Comparison of ENCODE assay signal across 8 cellular contexts in genomic region chr13:46160474-46161066, GRCh38. TPM values are rescaled to one million over a fixed set of nuclear protein-coding genes. Genes with fewer than 3 reads are reported as not detected.
DNase-seq lines count a peak whose midpoint lies in the region; ATAC-seq and TF ChIP-seq lines count a peak whose summit lies in the region.
"Had no signal": no experiment of that assay in that cellular context is flagged by ENCODE, and none has a peak within 500 bp of the region (broad histone marks: within the 10 kb centered on the region; RNA-seq: fewer than 3 reads in every experiment).

No MANE protein-coding gene starts in this region.

- WGBS in ovary, 3 donors = 17 to 28% (median 19%) methylated on average over 4 of the region's 4 CpGs

- H3K79me2 ChIP-seq in DND-41 (ENCODE audit: insufficient read depth, low read length) = peaks cover 82% of the 10 kb centered on the region

- peak overlapping the region; percentile 18; the same call in 1 of the 2 replicates for H3K9ac ChIP-seq in DND-41 (ENCODE audit: low read depth, low read length)

- peak; percentile 57 for DNase-seq in DND-41
- peak; percentile 51 for DNase-seq in H4 (ENCODE audit: low spot score)
- peak; percentile 52 for DNase-seq in NCI-H2107 treated with DMSO at 0.1 percent for 48 hours (lab: John Stamatoyannopoulos, UW; ENCODE audit: unreplicated experiment)
- no peak for DNase-seq in WTC11 (ENCODE audit: low spot score)
- peak in 1 of 2 donors; percentile 40 for DNase-seq in foreskin keratinocyte
- no peak for DNase-seq in ovary
- no peak for DNase-seq in NCI-H1436 treated with DMSO at 0.1 percent for 48 hours (lab: John Stamatoyannopoulos, UW)

- H2AFZ ChIP-seq in DND-41 (ENCODE audit: low read depth, low read length) = no peak overlapping the region

- peaks cover 42% of the 10 kb centered on the region for H4K20me1 ChIP-seq in DND-41 (ENCODE audit: insufficient read depth, low read length)

- H3K4me1 Mint-ChIP-seq in WTC11 = no peaks in the 10 kb centered on the region

- H3K36me3 Mint-ChIP-seq in WTC11 = peaks cover 10% of the 10 kb centered on the region

- H3K4me1 ChIP-seq in DND-41 (ENCODE audit: insufficient read depth, low read length) = peaks cover 25% of the 10 kb centered on the region
- H3K4me1 ChIP-seq in foreskin keratinocyte = no peaks in the 10 kb centered on the region
- no peaks in the 10 kb centered on the region for H3K4me1 ChIP-seq in ovary (ENCODE audit: insufficient read depth)

- no peak overlapping the region for H3K4me3 Mint-ChIP-seq in WTC11

- no peak overlapping the region for H3K27ac Mint-ChIP-seq in WTC11

- H3K27me3 Mint-ChIP-seq in WTC11 (ENCODE audit: low read depth) = no peaks in the 10 kb centered on the region

- peak; percentile 84 for TF ChIP-seq CTCF in DND-41 (IDR thresholded peaks at IDR 0.05; ENCODE audit: borderline replicate concordance, extremely low read depth, low read length, poor library complexity, severe bottlenecking)
- TF ChIP-seq CTCF in WTC11 (IDR thresholded peaks at IDR 0.05) = peak; percentile 51; the same call in 1 of the 2 replicates
- peak; percentile 83 for TF ChIP-seq CTCF in foreskin keratinocyte (conservative IDR thresholded peaks at IDR 0.05)
- peak; percentile 21 to 32 (median 28) for TF ChIP-seq CTCF in ovary (IDR thresholded peaks at IDR 0.05)

- H3K4me2 ChIP-seq in DND-41 (ENCODE audit: insufficient read depth, low read length) = peak overlapping the region; percentile 51; the same call in 1 of the 2 replicates

- H3K27ac ChIP-seq in DND-41 (ENCODE audit: low read length) (peak overlapping the region; percentile 79), foreskin keratinocyte (no peak overlapping the region), ovary (no peak overlapping the region)

- TF ChIP-seq EP300 in ovary (IDR thresholded peaks at IDR 0.05) = no peak

- H3K9me3 ChIP-seq in DND-41 (ENCODE audit: insufficient read depth, low read length, severe bottlenecking) (peaks cover 3% of the 10 kb centered on the region), ovary (no peaks in the 10 kb centered on the region)

- CTCF ChIA-PET in WTC11 (lab: Charles Lee) = interaction anchor here (0.6 to 2.2 kb wide), 33 partner anchors 11 to 790 kb away, joined by 3 to 19 read pairs (median 4); no protein-coding TSS in a partner anchor

- POLR2A ChIA-PET in WTC11 (lab: Charles Lee) = no interaction called here

- peaks cover 61% of the 10 kb centered on the region for H3K36me3 ChIP-seq in DND-41 (ENCODE audit: insufficient read depth, low read length)
- no peaks in the 10 kb centered on the region for H3K36me3 ChIP-seq in ovary

- no peaks in the 10 kb centered on the region for H3K27me3 ChIP-seq in DND-41 (ENCODE audit: insufficient read depth, low read length, poor library complexity)
- H3K27me3 ChIP-seq in foreskin keratinocyte = peaks cover 3% of the 10 kb centered on the region
- H3K27me3 ChIP-seq in ovary = no peaks in the 10 kb centered on the region

- no peak for TF ChIP-seq POLR2A in ovary (IDR thresholded peaks at IDR 0.05)

- peaks cover 7% of the 10 kb centered on the region for H3K9me3 Mint-ChIP-seq in WTC11

- ATAC-seq in DND-41 (ENCODE audit: insufficient read depth, low read depth) (peak; percentile 81), WTC11 (peak; percentile 74), foreskin keratinocyte (peak; percentile 19)

- intact Hi-C loops in ovary (cut with DNase I) = no loop called here

- H3K4me3 ChIP-seq in DND-41 (ENCODE audit: low read depth in 1 of 2, low read length in 2 of 2) = no peak overlapping the region
- H3K4me3 ChIP-seq in ovary = no peak overlapping the region

TF ChIP-seq in WTC11, 78 proteins besides CTCF, POLR2A, EP300 and RAD21 (continues in another document):
- no peak for TF ChIP-seq MXD4 (CRISPR knock-in tag; IDR thresholded peaks at IDR 0.05; ENCODE audit: borderline replicate concordance)
- TF ChIP-seq TP53 (CRISPR knock-in tag; IDR thresholded peaks at IDR 0.05) = no peak
- no peak for TF ChIP-seq SP1 (CRISPR knock-in tag; conservative IDR thresholded peaks at IDR 0.05)
- TF ChIP-seq ZNF416 (CRISPR knock-in tag; IDR thresholded peaks at IDR 0.05) = no peak
- TF ChIP-seq NFYB (CRISPR knock-in tag; conservative IDR thresholded peaks at IDR 0.05; ENCODE audit: low read depth) = no peak
- TF ChIP-seq HMGXB4 (CRISPR knock-in tag; IDR thresholded peaks at IDR 0.05) = no peak
- TF ChIP-seq, protein P1, sequence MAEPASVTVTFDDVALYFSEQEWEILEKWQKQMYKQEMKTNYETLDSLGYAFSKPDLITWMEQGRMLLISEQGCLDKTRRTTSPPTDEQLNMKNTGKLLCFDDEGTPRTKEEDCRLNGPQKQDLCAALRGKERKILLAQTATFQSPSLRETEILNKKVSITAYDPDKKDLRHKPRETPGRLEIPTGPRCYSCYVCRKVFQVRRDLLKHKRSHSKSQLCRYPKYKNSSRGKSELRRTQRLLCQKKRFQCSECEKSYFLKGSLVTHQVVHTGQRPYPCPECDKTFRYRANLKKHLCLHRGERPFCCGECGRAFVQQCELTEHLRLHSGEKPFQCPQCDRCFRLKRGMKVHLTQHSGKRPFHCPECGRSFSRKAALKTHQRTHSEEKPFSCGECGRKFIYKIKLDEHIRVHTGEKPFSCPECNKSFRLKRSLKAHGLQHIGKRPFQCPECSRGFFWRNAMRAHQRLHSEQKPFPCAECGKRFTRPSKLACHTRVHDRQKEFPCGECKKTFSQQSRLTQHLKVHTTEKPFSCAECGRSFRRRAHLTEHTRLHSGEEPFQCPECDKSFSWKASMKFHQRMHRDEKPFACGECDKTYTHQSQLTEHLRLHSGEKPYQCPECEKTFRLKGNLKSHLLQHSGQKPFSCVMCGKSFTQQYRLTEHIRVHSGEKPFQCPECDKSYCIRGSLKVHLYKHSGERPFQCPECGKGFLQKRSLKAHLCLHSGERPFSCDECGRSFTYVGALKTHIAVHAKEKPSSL (CRISPR knock-in tag; conservative IDR thresholded peaks at IDR 0.05) = no peak
- no peak for TF ChIP-seq HMGA2 (CRISPR knock-in tag; IDR thresholded peaks at IDR 0.05)
- no peak for TF ChIP-seq CBFB (CRISPR knock-in tag; IDR thresholded peaks at IDR 0.05; ENCODE audit: low read depth)
- no peak for TF ChIP-seq RELA (CRISPR knock-in tag; IDR thresholded peaks at IDR 0.05; ENCODE audit: borderline replicate concordance)
- TF ChIP-seq ZNF423 (CRISPR knock-in tag; IDR thresholded peaks at IDR 0.05) = no peak
- no peak for TF ChIP-seq AR (CRISPR knock-in tag; IDR thresholded peaks at IDR 0.05)
- TF ChIP-seq SOX15 (CRISPR knock-in tag; IDR thresholded peaks at IDR 0.05) = no peak
- TF ChIP-seq ZNF317 (CRISPR knock-in tag; IDR thresholded peaks at IDR 0.05; ENCODE audit: borderline replicate concordance, low read depth) = no peak
- TF ChIP-seq, protein P2, sequence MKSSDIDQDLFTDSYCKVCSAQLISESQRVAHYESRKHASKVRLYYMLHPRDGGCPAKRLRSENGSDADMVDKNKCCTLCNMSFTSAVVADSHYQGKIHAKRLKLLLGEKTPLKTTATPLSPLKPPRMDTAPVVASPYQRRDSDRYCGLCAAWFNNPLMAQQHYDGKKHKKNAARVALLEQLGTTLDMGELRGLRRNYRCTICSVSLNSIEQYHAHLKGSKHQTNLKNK (CRISPR knock-in tag; IDR thresholded peaks at IDR 0.05) = no peak

RNA-seq across cellular contexts. Expression of gene LCP1, which starts 21.4 kb away (rescaled TPM):
- total RNA-seq in H4 (2014; rRNA removed; shearing (Covaris generic)) = 66.6 and 77.8 TPM in 2 replicates
- total RNA-seq in WTC11 (2021) = 2.7 to 3.7 TPM (median 3.2 TPM) in 3 replicates
- total RNA-seq in foreskin keratinocyte = 4.7 and 105 TPM in 2 replicates
- 2.2 and 47.6 TPM in 2 replicates for polyA plus RNA-seq in foreskin keratinocyte
- total RNA-seq in ovary = 10 to 100 TPM in 6 of 7 donors, 1 to 10 TPM in 1; 7.0 to 53.7 (median 13.8) TPM
- 10 to 100 TPM in 1 of 2 donors, 1 to 10 TPM in 1; 5.7 to 56.9 TPM for polyA plus RNA-seq in ovary

RNA-seq across cellular contexts. Expression of gene LRRC63, which starts 51.2 kb away (rescaled TPM):
- total RNA-seq in H4 (2014; rRNA removed; shearing (Covaris generic)) = 0.10 TPM in 1 of 2 replicates, not detected in the other
- total RNA-seq in WTC11 (2021) = 0.11 TPM in 1 of 3 replicates, not detected in the others
- total RNA-seq in foreskin keratinocyte = not detected in 2 replicates
- polyA plus RNA-seq in foreskin keratinocyte = 0.02 TPM in 1 of 2 replicates, not detected in the other
- total RNA-seq in ovary = under 1 TPM in 4 of 7 donors, not detected in 3; 0.20 to 0.92 (median 0.26) TPM
- polyA plus RNA-seq in ovary = under 1 TPM in 1 of 2 donors, not detected in 1; 0.12 TPM
- polyA plus RNA-seq: urinary bladder had no signal

RNA-seq across cellular contexts. Expression of gene CPB2, which starts 55.7 kb away (rescaled TPM):
- total RNA-seq in H4 (2014; rRNA removed; shearing (Covaris generic)) = not detected in 2 replicates
- total RNA-seq in WTC11 (2021) (0.21 to 0.33 TPM in 2 of 3 replicates, not detected in the other), foreskin keratinocyte (not detected in 2 replicates), ovary (under 1 TPM in 1 of 7 donors, not detected in 6; 0.38 TPM)
- polyA plus RNA-seq in foreskin keratinocyte (not detected in 2 replicates), ovary (not detected)
- total RNA-seq: urinary bladder had no signal

Comparison
In these comparisons a context has a peak if more than half of its experiments do, and no peak if none do; other contexts are left out.
1. ATAC-seq: peak in every context shown above with its lines; median percentile 81 in DND-41; 74 in WTC11; 19 in foreskin keratinocyte.
2. DNase-seq: peak in DND-41 (single experiment), H4 (single experiment) and NCI-H2107 treated with DMSO at 0.1 percent for 48 hours (single experiment); none in WTC11 (single experiment), ovary (0 of 5) and NCI-H1436 treated with DMSO at 0.1 percent for 48 hours (single experiment).
3. CTCF ChIP-seq: peak in every context shown above with its lines; median percentile 84 in DND-41; 83 in foreskin keratinocyte; 51 in WTC11; 28 in ovary.